Comparison of ENCODE assay signal across 1 cellular context in genomic region chr4:4601803-4602369, GRCh38.
TF ChIP-seq lines count a peak whose summit lies in the region.

No MANE protein-coding gene starts in this region.

TF ChIP-seq in K562, 482 proteins besides CTCF, POLR2A, EP300 and RAD21 (continued from another document and continues in another):
- TF ChIP-seq RREB1 (CRISPR knock-in tag; IDR thresholded peaks at IDR 0.05) (no peak), E2F8 (IDR thresholded peaks at IDR 0.05; ENCODE audit: low read depth, partially characterized antibody) (no peak), ZBTB11 (CRISPR knock-in tag; IDR thresholded peaks at IDR 0.05) (no peak), RBM22 (IDR thresholded peaks at IDR 0.05; ENCODE audit: low read depth, low read length, poor library complexity, severe bottlenecking) (no peak), MCM2 (IDR thresholded peaks at IDR 0.05; ENCODE audit: low read depth) (no peak), TAL1 (IDR thresholded peaks at IDR 0.05) (peak; percentile 57), CBFB (CRISPR knock-in tag; IDR thresholded peaks at IDR 0.05) (no peak), ATF1 (CRISPR knock-in tag; IDR thresholded peaks at IDR 0.05) (no peak), ATF1 (tag; IDR thresholded peaks at IDR 0.05) (no peak), MAFG (tag; conservative IDR thresholded peaks at IDR 0.05) (no peak), ZNF75A (CRISPR knock-in tag; IDR thresholded peaks at IDR 0.05) (no peak), COPS2 (conservative IDR thresholded peaks at IDR 0.05) (no peak), ZKSCAN3 (CRISPR knock-in tag; IDR thresholded peaks at IDR 0.05) (no peak), TRIM25 (IDR thresholded peaks at IDR 0.05; ENCODE audit: borderline replicate concordance) (no peak), ZBTB12 (CRISPR knock-in tag; IDR thresholded peaks at IDR 0.05) (no peak), TCF15 (CRISPR knock-in tag; IDR thresholded peaks at IDR 0.05) (no peak), MYBL2 (IDR thresholded peaks at IDR 0.05; ENCODE audit: low read depth) (no peak), MYBL2 (CRISPR knock-in tag; IDR thresholded peaks at IDR 0.05; ENCODE audit: borderline replicate concordance) (no peak), ZHX1 (conservative IDR thresholded peaks at IDR 0.05; ENCODE audit: low read length) (no peak), L3MBTL2 (IDR thresholded peaks at IDR 0.05) (peak; percentile 84), ZMIZ1 (IDR thresholded peaks at IDR 0.05; ENCODE audit: low read depth in 2 of 2, low read length in 2 of 2) (no peak), TOE1 (IDR thresholded peaks at IDR 0.05; ENCODE audit: borderline replicate concordance) (no peak), TOE1 (CRISPR knock-in tag; IDR thresholded peaks at IDR 0.05; ENCODE audit: borderline replicate concordance, low read depth) (no peak), C11orf30 (IDR thresholded peaks at IDR 0.05; ENCODE audit: low read depth) (no peak)
